In genomic region chr7:132400667-132401142, GRCh38 we compare ENCODE assay signal across 20 cellular contexts.
DNase-seq lines count a peak whose midpoint lies in the region; ATAC-seq and TF ChIP-seq lines count a peak whose summit lies in the region.
"Had no signal": no experiment of that assay in that cellular context is flagged by ENCODE, and none has a peak within 500 bp of the region (broad histone marks: within the 10 kb centered on the region; RNA-seq: fewer than 3 reads in every experiment).

No MANE protein-coding gene starts in this region.

- no peaks in the 10 kb centered on the region for H3K36me3 ChIP-seq in cardiac muscle cell
- H3K36me3 ChIP-seq in upper lobe of right lung = no peaks in the 10 kb centered on the region
- H3K36me3 ChIP-seq: BLaER1, brain microvascular endothelial cell, lower lobe of right lung, ovary, tibial artery had no signal

- H3K27ac ChIP-seq in cardiac muscle cell = peak overlapping the region; percentile 79
- peak overlapping the region; percentile 24 for H3K27ac ChIP-seq in upper lobe of right lung
- H3K27ac ChIP-seq: BLaER1, brain microvascular endothelial cell, lower lobe of right lung, ovary, tibial artery had no signal

- ATAC-seq in upper lobe of right lung (peak; percentile 19), GM18909 (IDR thresholded peaks at IDR 0.05; ENCODE audit: poor library complexity, unreplicated experiment) (no peak)
- ATAC-seq: activated CD4-positive, CD25-positive, alpha-beta regulatory T cell treated with anti-CD3 and anti-CD28 coated beads, Interleukin-2, amount 50 U/mL, for 24 hours; activated naive CD4-positive, alpha-beta T cell treated with anti-CD3 and anti-CD28 coated beads, Interleukin-2, amount 50 U/mL, for 72 hours; activated T-cell treated with anti-CD3 and anti-CD28 coated beads, Interleukin-2, amount 50 U/mL, for 72 hours; lower lobe of right lung had no signal

- peaks cover 7% of the 10 kb centered on the region for H3K9me3 Mint-ChIP-seq in chondrocyte (ENCODE audit: low read depth)
- no peaks in the 10 kb centered on the region for H3K9me3 Mint-ChIP-seq in osteocyte (ENCODE audit: unreplicated experiment)
- H3K9me3 Mint-ChIP-seq: dendritic cell treated with granulocyte-macrophage colony-stimulating factor and Interleukin-4, amounts not matched to agents 40 ng/mL and 50 ng/mL, for 4 days had no signal

- H3K4me1 Mint-ChIP-seq in chondrocyte (ENCODE audit: low read depth) (peaks cover 45% of the 10 kb centered on the region), osteocyte (ENCODE audit: unreplicated experiment) (peaks cover 47% of the 10 kb centered on the region)

- in situ Hi-C loops in GM13976 (cut with MboI; ENCODE audit: low sequenced_read_pairs, unreplicated experiment) = no loop called here

- DNase-seq in chondrocyte (ENCODE audit: low spot score) = no peak
- DNase-seq in cardiac muscle cell (ENCODE audit: low read depth in 1 of 2, low spot score in 1 of 2) = no peak
- DNase-seq in osteocyte (ENCODE audit: extremely low spot score, unreplicated experiment) = no peak
- no peak for DNase-seq in upper lobe of right lung
- DNase-seq in GM13976 (ENCODE audit: low spot score) = no peak
- no peak for DNase-seq in NAMALWA (ENCODE audit: low spot score)
- DNase-seq: activated T-cell treated with anti-CD3 and anti-CD28 coated beads, Interleukin-2, amount 50 U/mL, for 72 hours; brain microvascular endothelial cell; lower lobe of right lung; NCI-H1105 treated with DMSO at 0.1 percent for 48 hours; NCI-H2107; NCI-H510A treated with DMSO at 0.1 percent for 48 hours; stimulated activated CD4-positive, alpha-beta T cell treated with anti-CD3 and anti-CD28 coated beads, Interleukin-4, amount 100 ng/mL, for 4 hours had no signal

- H3K27ac Mint-ChIP-seq in chondrocyte (ENCODE audit: unreplicated experiment) (peak overlapping the region; percentile 60), osteocyte (ENCODE audit: unreplicated experiment) (peak overlapping the region; percentile 85)
- H3K27ac Mint-ChIP-seq: activated naive CD4-positive, alpha-beta T cell treated with anti-CD3 and anti-CD28 coated beads, Interleukin-2, amount 50 U/mL, for 72 hours; activated T-cell treated with anti-CD3 and anti-CD28 coated beads, Interleukin-2, amount 50 U/mL, for 72 hours; dendritic cell treated with granulocyte-macrophage colony-stimulating factor and Interleukin-4, amounts not matched to agents 40 ng/mL and 50 ng/mL, for 4 days had no signal

- H3K27me3 Mint-ChIP-seq in chondrocyte (ENCODE audit: low read depth) (no peaks in the 10 kb centered on the region), osteocyte (ENCODE audit: unreplicated experiment) (no peaks in the 10 kb centered on the region)

- H3K4me1 ChIP-seq in cardiac muscle cell (ENCODE audit: low read depth) = peaks cover 82% of the 10 kb centered on the region
- peaks cover 9% of the 10 kb centered on the region for H3K4me1 ChIP-seq in upper lobe of right lung

- H3K9me3 ChIP-seq in cardiac muscle cell (ENCODE audit: low read depth) = no peaks in the 10 kb centered on the region
- H3K9me3 ChIP-seq in upper lobe of right lung = no peaks in the 10 kb centered on the region
- H3K9me3 ChIP-seq: lower lobe of right lung, ovary, tibial artery had no signal

- H3K4me3 Mint-ChIP-seq in chondrocyte (ENCODE audit: unreplicated experiment) = no peak overlapping the region
- H3K4me3 Mint-ChIP-seq in osteocyte (ENCODE audit: unreplicated experiment) = no peak overlapping the region
- H3K4me3 Mint-ChIP-seq: activated T-cell treated with anti-CD3 and anti-CD28 coated beads, Interleukin-2, amount 50 U/mL, for 72 hours; dendritic cell treated with granulocyte-macrophage colony-stimulating factor and Interleukin-4, amounts not matched to agents 40 ng/mL and 50 ng/mL, for 4 days had no signal

- H3K4me3 ChIP-seq in cardiac muscle cell (no peak overlapping the region), upper lobe of right lung (no peak overlapping the region)
- H3K4me3 ChIP-seq: BLaER1, lower lobe of right lung, ovary, tibial artery had no signal

- TF ChIP-seq CTCF in chondrocyte (IDR thresholded peaks at IDR 0.05) (no peak), cardiac muscle cell (IDR thresholded peaks at IDR 0.05; ENCODE audit: low read depth, low read length) (no peak), osteocyte (IDR thresholded peaks at IDR 0.05) (no peak), upper lobe of right lung (IDR thresholded peaks at IDR 0.05) (no peak), GM13976 (IDR thresholded peaks at IDR 0.05; ENCODE audit: borderline replicate concordance, control extremely low read depth, extremely low read depth, insufficient read depth, missing control alignments) (no peak)

- no peaks in the 10 kb centered on the region for H3K36me3 Mint-ChIP-seq in chondrocyte (ENCODE audit: low read depth)
- H3K36me3 Mint-ChIP-seq in osteocyte (ENCODE audit: unreplicated experiment) = peaks cover 12% of the 10 kb centered on the region

- H3K27me3 ChIP-seq in cardiac muscle cell (no peaks in the 10 kb centered on the region), upper lobe of right lung (no peaks in the 10 kb centered on the region)
- H3K27me3 ChIP-seq: BLaER1, brain microvascular endothelial cell, ovary, tibial artery had no signal

- intact Hi-C loops in upper lobe of right lung (cut with DNase I) = no loop called here
